ENCODE assay signal across 8 cellular contexts in genomic region chr6:137705166-137706064, GRCh38.
DNase-seq lines count a peak whose midpoint lies in the region; ATAC-seq and TF ChIP-seq lines count a peak whose summit lies in the region.

No MANE protein-coding gene starts in this region.

- ATAC-seq in HG03342 (IDR thresholded peaks at IDR 0.05; ENCODE audit: unreplicated experiment) (peak; percentile 34), RWPE2 (ENCODE audit: low read depth) (peak; percentile 57), GM21360 (IDR thresholded peaks at IDR 0.05; ENCODE audit: unreplicated experiment) (no peak), HG02938 (IDR thresholded peaks at IDR 0.05; ENCODE audit: unreplicated experiment) (no peak)

- H3K4me3 ChIP-seq in RWPE2 (ENCODE audit: severe bottlenecking), result no peak overlapping the region

- H3K9me3 ChIP-seq in RWPE2 (ENCODE audit: severe bottlenecking), result no peaks in the 10 kb centered on the region

- H3K27ac ChIP-seq in RWPE2 (ENCODE audit: poor library complexity, severe bottlenecking), result no peak overlapping the region

- DNase-seq in GDM1 (lab: John Stamatoyannopoulos, UW) (peak; percentile 40), RWPE2 (ENCODE audit: low spot score) (no peak), germinal center (ENCODE audit: low spot score) (peak; percentile 68), posterior vena cava (ENCODE audit: low spot score) (peak; percentile 89)
- DNase-seq in activated effector memory CD4-positive, alpha-beta T cell treated with Interleukin-2 at 50 U/mL for 16 hours, result peak; percentile 61

- no peaks in the 10 kb centered on the region for H3K27me3 ChIP-seq in RWPE2 (ENCODE audit: insufficient read depth, poor library complexity, severe bottlenecking)

- peaks cover 13% of the 10 kb centered on the region for H3K4me1 ChIP-seq in RWPE2 (ENCODE audit: insufficient read depth, poor library complexity, severe bottlenecking)

- intact Hi-C loops in posterior vena cava (cut with DNase I), result loop anchor here (5.0 to 10.0 kb wide), 2 partner anchors 159 to 242 kb away; partner anchors contain the start of gene TNFAIP3 (in 2 of the 2)

- peak; percentile 83 for TF ChIP-seq CTCF in RWPE2 (IDR thresholded peaks at IDR 0.05; ENCODE audit: poor library complexity, severe bottlenecking)

- H3K36me3 ChIP-seq in RWPE2 (ENCODE audit: low read depth), result no peaks in the 10 kb centered on the region

Comparison
In these comparisons a context has a peak if more than half of its experiments do, and no peak if none do; other contexts are left out.
1. ATAC-seq: peak in HG03342 (single experiment) and RWPE2 (single experiment); none in GM21360 (single experiment) and HG02938 (single experiment).